ENCODE assay signal across 14 cellular contexts in the genomic region with DNA sequence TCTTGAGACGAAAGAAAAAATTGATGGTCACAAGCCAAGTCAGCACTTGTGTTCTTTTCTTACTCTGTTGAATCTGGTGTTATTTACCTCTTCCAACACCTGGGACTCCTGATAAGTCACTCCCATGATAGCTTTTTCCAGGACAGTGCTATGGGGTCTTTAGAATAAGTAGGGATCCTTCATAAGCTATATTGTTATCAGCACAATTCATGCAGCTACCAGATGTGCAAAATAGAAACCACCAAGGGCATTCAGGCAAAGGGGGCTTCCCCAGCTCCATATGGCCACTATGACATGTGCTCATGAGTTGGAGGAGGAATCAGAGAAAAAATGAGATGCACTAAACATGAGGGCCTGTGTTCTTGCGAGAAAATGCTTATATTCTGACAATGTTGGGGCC. TPM values are rescaled to one million over a fixed set of nuclear protein-coding genes. Genes with fewer than 3 reads are reported as not detected.
DNase-seq lines count a peak whose midpoint lies in the region; ATAC-seq and TF ChIP-seq lines count a peak whose summit lies in the region.
"Had no signal": no experiment of that assay in that cellular context is flagged by ENCODE, and none has a peak within 500 bp of the region (broad histone marks: within the 10 kb centered on the region; RNA-seq: fewer than 3 reads in every experiment).

No MANE protein-coding gene starts in this region.

- no peak for TF ChIP-seq EP300 in suprapubic skin (IDR thresholded peaks at IDR 0.05)

- no peak overlapping the region for H3K14ac ChIP-seq in H9 (ENCODE audit: insufficient read depth, low read length)

- peaks cover 67% of the 10 kb centered on the region for H3K4me1 ChIP-seq in MM.1S (ENCODE audit: low read length)
- no peaks in the 10 kb centered on the region for H3K4me1 ChIP-seq in suprapubic skin
- H3K4me1 ChIP-seq in H9 (ENCODE audit: insufficient read depth, low read length): no peaks in the 10 kb centered on the region
- H3K4me1 ChIP-seq: ascending aorta, gastrocnemius medialis, vagina had no signal

- peak overlapping the region; percentile 87 for H3K27ac ChIP-seq in MM.1S (ENCODE audit: low read length)
- no peak overlapping the region for H3K27ac ChIP-seq in suprapubic skin
- H3K27ac ChIP-seq in H9 (ENCODE audit: insufficient read length, low read depth, low read length): no peak overlapping the region
- H3K27ac ChIP-seq: ascending aorta, gastrocnemius medialis, vagina had no signal

- H3K4me3 Mint-ChIP-seq in activated naive CD8-positive, alpha-beta T cell: peak overlapping the region; percentile 68
- no peak overlapping the region for H3K4me3 Mint-ChIP-seq in H9
- H3K4me3 Mint-ChIP-seq: neural crest cell had no signal

- H4K5ac ChIP-seq in H9 (ENCODE audit: insufficient read length, low read depth, low read length): no peak overlapping the region

- H3K4me2 ChIP-seq in MM.1S (ENCODE audit: low read depth, low read length): peak overlapping the region; percentile 45
- no peak overlapping the region for H3K4me2 ChIP-seq in H9 (ENCODE audit: insufficient read depth, insufficient read length, low read length)
- H3K4me2 ChIP-seq: smooth muscle cell had no signal

- H3K36me3 ChIP-seq in MM.1S (replicated peaks; ENCODE audit: insufficient read depth, low read length) (no peaks in the 10 kb centered on the region), suprapubic skin (no peaks in the 10 kb centered on the region)
- H3K36me3 ChIP-seq: ascending aorta, gastrocnemius medialis, vagina had no signal

- H3K9me2 ChIP-seq in MM.1S (replicated peaks; ENCODE audit: insufficient read depth, low read length): no peaks in the 10 kb centered on the region

- TF ChIP-seq POLR2A in suprapubic skin (IDR thresholded peaks at IDR 0.05): no peak

- WGBS in suprapubic skin: 88% methylated on average over 2 of the region's 2 CpGs
- no CpG with 5 or more reads among the region's 2 CpGs for WGBS in H9 (ENCODE audit: extremely low coverage, insufficient read length, low lambda C conversion rate)

- no peak overlapping the region for H3T11ph ChIP-seq in H9 (ENCODE audit: low read length)

- peaks cover 7% of the 10 kb centered on the region for H3K9me3 Mint-ChIP-seq in activated naive CD8-positive, alpha-beta T cell (ENCODE audit: low read depth)
- no peaks in the 10 kb centered on the region for H3K9me3 Mint-ChIP-seq in H9
- H3K9me3 Mint-ChIP-seq: neural crest cell had no signal

- H3K27me3 Mint-ChIP-seq in activated naive CD8-positive, alpha-beta T cell: no peaks in the 10 kb centered on the region
- peaks cover 71% of the 10 kb centered on the region for H3K27me3 Mint-ChIP-seq in H9 (ENCODE audit: low read depth)

- no peaks in the 10 kb centered on the region for H3K79me1 ChIP-seq in H9 (ENCODE audit: insufficient read depth, low read depth, low read length, poor library complexity, severe bottlenecking)

- H3K4ac ChIP-seq in H9 (ENCODE audit: low read depth, low read length): no peak overlapping the region

- no peak overlapping the region for H2BK120ac ChIP-seq in H9 (ENCODE audit: low read depth, low read length, poor library complexity, severe bottlenecking)

- no peak for TF ChIP-seq CTCF in MM.1S (IDR thresholded peaks at IDR 0.05; ENCODE audit: low read length)
- TF ChIP-seq CTCF in suprapubic skin (IDR thresholded peaks at IDR 0.05): no peak
- no peak for TF ChIP-seq CTCF in H9 (conservative IDR thresholded peaks at IDR 0.05)

- H3K23ac ChIP-seq in H9 (ENCODE audit: insufficient read length, low read depth, low read length): no peak overlapping the region

- H3K4me1 Mint-ChIP-seq in activated naive CD8-positive, alpha-beta T cell (ENCODE audit: low read depth): peaks cover 90% of the 10 kb centered on the region
- peaks cover 0 to 1% of the 10 kb centered on the region in 2 experiments; a peak in 2 of 4 replicates for H3K4me1 Mint-ChIP-seq in H9

- DNase-seq in activated naive CD4-positive, alpha-beta T cell treated with Interleukin-2 at 50 U/mL for 16 hours: peak; percentile 40
- DNase-seq in activated naive CD4-positive, alpha-beta T cell (lab: John Stamatoyannopoulos, UW): no peak
- peak; percentile 78 for DNase-seq in MM.1S
- DNase-seq in stimulated activated naive CD8-positive, alpha-beta T cell treated with anti-CD3 and anti-CD28 coated beads, Interleukin-15, Interleukin-2, amounts not matched to agents 100 U/mL and 50 U/mL, for 24 hours: peak; percentile 56
- DNase-seq in suprapubic skin (ENCODE audit: low spot score in 2 of 2): no peak
- no peak for DNase-seq in H9
- DNase-seq in cerebellar nuclear complex (lab: John Stamatoyannopoulos, UW): no peak
- DNase-seq: effector CD8-positive, alpha-beta T cell; gastrocnemius medialis had no signal

- no peak overlapping the region for H2AK5ac ChIP-seq in H9 (ENCODE audit: insufficient read length, low read length)

- no peak overlapping the region for H2BK15ac ChIP-seq in H9 (ENCODE audit: low read depth, low read length)

- H3K18ac ChIP-seq in H9 (ENCODE audit: insufficient read length, low read depth, low read length): no peak overlapping the region

- no peak overlapping the region for H3K56ac ChIP-seq in H9 (ENCODE audit: insufficient read length, low read depth, low read length)

- H2BK12ac ChIP-seq in H9 (ENCODE audit: insufficient read length, low read depth, low read length): no peak overlapping the region

- no peak overlapping the region for H4K8ac ChIP-seq in H9 (replicated peaks; ENCODE audit: insufficient read length, low read depth, low read length)

- H3K27me3 ChIP-seq in MM.1S (replicated peaks; ENCODE audit: insufficient read depth, low read length) (no peaks in the 10 kb centered on the region), suprapubic skin (peaks cover 9% of the 10 kb centered on the region), H9 (ENCODE audit: insufficient read depth, low read length) (no peaks in the 10 kb centered on the region)
- H3K27me3 ChIP-seq: ascending aorta, vagina had no signal

- no peak overlapping the region for H4K91ac ChIP-seq in H9 (ENCODE audit: insufficient read length, low read depth, low read length)

- H2AFZ ChIP-seq in MM.1S (ENCODE audit: low read length) (peak overlapping the region; percentile 19), H9 (ENCODE audit: low read length) (no peak overlapping the region)

- peak; percentile 55 for ATAC-seq in stimulated activated naive CD8-positive, alpha-beta T cell treated with anti-CD3 and anti-CD28 coated beads, Interleukin-15, Interleukin-2, amounts not matched to agents 100 U/mL and 50 U/mL, for 24 hours
- ATAC-seq: gastrocnemius medialis had no signal

- no peak overlapping the region for H3K4me3 ChIP-seq in MM.1S (ENCODE audit: low read length)
- no peak overlapping the region for H3K4me3 ChIP-seq in suprapubic skin
- H3K4me3 ChIP-seq: ascending aorta, gastrocnemius medialis, smooth muscle cell, vagina had no signal

- H3K9ac ChIP-seq in MM.1S (ENCODE audit: low read length) (peak overlapping the region; percentile 61), H9 (ENCODE audit: extremely low read depth, insufficient read length, low read length) (no peak overlapping the region)

- H3K79me2 ChIP-seq in MM.1S (ENCODE audit: low read length) (no peaks in the 10 kb centered on the region), H9 (ENCODE audit: insufficient read depth, low read length) (no peaks in the 10 kb centered on the region)

- H2BK5ac ChIP-seq in H9 (ENCODE audit: insufficient read length, low read length): no peak overlapping the region

- H3F3A ChIP-seq in MM.1S (ENCODE audit: insufficient read depth, low read length): peaks cover 36% of the 10 kb centered on the region

- H2BK20ac ChIP-seq in H9 (ENCODE audit: low read depth, low read length, poor library complexity, severe bottlenecking): no peak overlapping the region

- H3K36me3 Mint-ChIP-seq in activated naive CD8-positive, alpha-beta T cell: no peaks in the 10 kb centered on the region
- no peaks in the 10 kb centered on the region for H3K36me3 Mint-ChIP-seq in H9 (ENCODE audit: insufficient read depth in 1 of 3, low read depth in 3 of 3)

- H4K20me1 ChIP-seq in MM.1S (ENCODE audit: insufficient read depth, low read length) (no peaks in the 10 kb centered on the region), H9 (ENCODE audit: control insufficient read depth, insufficient read depth, insufficient read length) (no peaks in the 10 kb centered on the region)

- H3K23me2 ChIP-seq in H9 (ENCODE audit: insufficient read length, low read depth, low read length, poor library complexity, severe bottlenecking): no peaks in the 10 kb centered on the region

- H3K27ac Mint-ChIP-seq in activated naive CD8-positive, alpha-beta T cell: peak overlapping the region; percentile 97
- H3K27ac Mint-ChIP-seq in H9: no peak overlapping the region

- no peaks in the 10 kb centered on the region for H3K9me3 ChIP-seq in MM.1S (replicated peaks; ENCODE audit: insufficient read depth, low read length)
- H3K9me3 ChIP-seq in suprapubic skin: no peaks in the 10 kb centered on the region
- H3K9me3 ChIP-seq in H9 (ENCODE audit: control insufficient read depth, low read depth, low read length): no peaks in the 10 kb centered on the region
- H3K9me3 ChIP-seq: ascending aorta, gastrocnemius medialis, vagina had no signal

RNA-seq across cellular contexts. Expression of a gene that starts 9.5 kb away (rescaled TPM):
- total RNA-seq in suprapubic skin (1 to 10 TPM in 2 of 4 donors, not detected in 2; 1.0 to 1.5 TPM), H9 (2021) (not detected in 2 replicates)
- total RNA-seq: ascending aorta, gastrocnemius medialis, smooth muscle cell had no signal

Comparison
In these comparisons a context has a peak if more than half of its experiments do, and no peak if none do; other contexts are left out.
1. DNase-seq: peak in activated naive CD4-positive, alpha-beta T cell treated with Interleukin-2 at 50 U/mL for 16 hours (single experiment), MM.1S (single experiment) and stimulated activated naive CD8-positive, alpha-beta T cell treated with anti-CD3 and anti-CD28 coated beads, Interleukin-15, Interleukin-2, amounts not matched to agents 100 U/mL and 50 U/mL, for 24 hours (single experiment); none in activated naive CD4-positive, alpha-beta T cell (0 of 4), suprapubic skin (0 of 2), H9 (single experiment) and cerebellar nuclear complex (0 of 2).